15 cellular contexts compared by ENCODE assay signal in genomic region chr10:51206471-51206870, GRCh38.
DNase-seq lines count a peak whose midpoint lies in the region; ATAC-seq and TF ChIP-seq lines count a peak whose summit lies in the region.
"Had no signal": no experiment of that assay in that cellular context is flagged by ENCODE, and none has a peak within 500 bp of the region (broad histone marks: within the 10 kb centered on the region; RNA-seq: fewer than 3 reads in every experiment).

No MANE protein-coding gene starts in this region.

- intact Hi-C loops in ascending aorta (cut with DNase I): no loop called here
- intact Hi-C loops in thyroid gland (cut with DNase I): no loop called here

- peak overlapping the region; percentile 61 to 63 for H3K27ac ChIP-seq in ascending aorta
- H3K27ac ChIP-seq in thyroid gland: peak overlapping the region in 2 of 3 donors; percentile 2 to 40
- H3K27ac ChIP-seq: HL-60 had no signal

- H3K27me3 ChIP-seq in ascending aorta (no peaks in the 10 kb centered on the region), thyroid gland (no peaks in the 10 kb centered on the region)

- H3K36me3 ChIP-seq in ascending aorta (no peaks in the 10 kb centered on the region), thyroid gland (no peaks in the 10 kb centered on the region)

- WGBS in thyroid gland, 2 donors: 59 to 84% methylated on average over 1 of the region's 1 CpG

- TF ChIP-seq CTCF in AG10803 (conservative IDR thresholded peaks at IDR 0.05; ENCODE audit: low read length) (no peak; the same call in 1 of the 2 replicates), ascending aorta (IDR thresholded peaks at IDR 0.05) (peak in 1 of 3 experiments; percentile 5), thyroid gland (IDR thresholded peaks at IDR 0.05) (peak in 1 of 6 experiments; percentile 15)

- DNase-seq in AG10803 (ENCODE audit: low read depth) (peak; percentile 32), ascending aorta (ENCODE audit: low spot score in 2 of 2) (no peak), fibroblast of peridontal ligament (ENCODE audit: extremely low read depth) (peak; percentile 80), thyroid gland (no peak), epidermal melanocyte (ENCODE audit: insufficient read length, low spot score) (no peak), AML-193 (lab: John Stamatoyannopoulos, UW) (no peak)
- DNase-seq in activated CD4-positive, alpha-beta T cell treated with anti-CD3 and anti-CD28 coated beads for 1 hour: no peak
- DNase-seq: 8988T; Caco-2; CD8-positive, alpha-beta T cell; DMS53; GF-D8 had no signal

- TF ChIP-seq POLR2A in thyroid gland (IDR thresholded peaks at IDR 0.05): no peak

- no peaks in the 10 kb centered on the region for H3K9me3 ChIP-seq in ascending aorta
- no peaks in the 10 kb centered on the region for H3K9me3 ChIP-seq in thyroid gland
- H3K9me3 ChIP-seq: Caco-2 had no signal

- H3K4me3 ChIP-seq in AG10803 (ENCODE audit: low read length) (no peak overlapping the region), ascending aorta (no peak overlapping the region), thyroid gland (replicated peaks in 1 of 3) (no peak overlapping the region)

- peaks cover 0 to 35% of the 10 kb centered on the region in 2 donors for H3K4me1 ChIP-seq in ascending aorta
- peaks cover 15 to 17% of the 10 kb centered on the region in 2 donors for H3K4me1 ChIP-seq in thyroid gland
- H3K4me1 ChIP-seq: Caco-2 had no signal

- no peak for ATAC-seq in GM21723 (IDR thresholded peaks at IDR 0.05; ENCODE audit: unreplicated experiment)
- ATAC-seq: CD8-positive, alpha-beta T cell; HCT116 had no signal

Comparison
In these comparisons a context has a peak if more than half of its experiments do, and no peak if none do; other contexts are left out.
1. DNase-seq: peak in AG10803 (single experiment) and fibroblast of peridontal ligament (single experiment); none in ascending aorta (0 of 2), thyroid gland (0 of 2), epidermal melanocyte (single experiment), activated CD4-positive, alpha-beta T cell treated with anti-CD3 and anti-CD28 coated beads for 1 hour (single experiment) and AML-193 (0 of 2).